Comparison of ENCODE assay signal across 20 cellular contexts in the genomic region with DNA sequence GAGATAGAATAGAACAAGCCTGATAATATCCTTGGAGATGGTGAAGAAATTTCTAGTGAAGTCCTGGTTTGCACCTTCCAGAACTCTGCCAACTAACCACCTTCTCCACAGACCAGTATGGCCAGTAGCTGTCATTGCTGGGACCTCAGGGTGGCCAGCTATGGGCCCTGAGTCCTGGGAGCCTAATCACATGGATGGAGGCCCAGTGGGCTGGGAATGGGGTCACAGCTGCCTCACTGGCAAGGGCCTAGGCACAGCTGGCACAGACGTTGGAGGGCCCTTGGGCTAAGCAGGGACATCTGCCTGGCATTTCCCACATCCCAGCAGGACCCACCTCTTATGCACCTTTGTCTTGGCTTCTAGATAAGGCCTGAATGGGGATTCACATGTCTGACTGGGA. TPM values are rescaled to one million over a fixed set of nuclear protein-coding genes. Genes with fewer than 3 reads are reported as not detected.
DNase-seq lines count a peak whose midpoint lies in the region; ATAC-seq and TF ChIP-seq lines count a peak whose summit lies in the region.
"Had no signal": no experiment of that assay in that cellular context is flagged by ENCODE, and none has a peak within 500 bp of the region (broad histone marks: within the 10 kb centered on the region; RNA-seq: fewer than 3 reads in every experiment).

No MANE protein-coding gene starts in this region.

- TF ChIP-seq CTCF in neural progenitor cell (IDR thresholded peaks at IDR 0.05) = no peak

- peaks cover 40% of the 10 kb centered on the region for H3K4me1 Mint-ChIP-seq in neural progenitor cell
- no peaks in the 10 kb centered on the region for H3K4me1 Mint-ChIP-seq in stimulated activated effector memory CD8-positive, alpha-beta T cell treated with anti-CD3 and anti-CD28 coated beads, Interleukin-12 subunit alpha, Interleukin-12 subunit beta, amount 100 ng/mL, for 72 hours
- peaks cover 0 to 7% (median 2%) of the 10 kb centered on the region in 7 donors for H3K4me1 Mint-ChIP-seq in naive thymus-derived CD4-positive, alpha-beta T cell

- H3K27ac ChIP-seq in neural progenitor cell = no peak overlapping the region
- no peak overlapping the region for H3K27ac ChIP-seq in naive thymus-derived CD4-positive, alpha-beta T cell (ENCODE audit: low read depth, low read length)
- H3K27ac ChIP-seq: A549; BLaER1 treated with 17β-estradiol and CSF1 and Interleukin-3, amounts not matched to agents 10 nM and 100 nM had no signal

- no peaks in the 10 kb centered on the region for H3K36me3 ChIP-seq in neural progenitor cell
- H3K36me3 ChIP-seq in naive thymus-derived CD4-positive, alpha-beta T cell (ENCODE audit: control insufficient read depth in 2 of 3, insufficient read depth in 3 of 3, low read length in 3 of 3) = no peaks in the 10 kb centered on the region
- H3K36me3 ChIP-seq: BE2C; BLaER1 treated with 17β-estradiol and CSF1 and Interleukin-3, amounts not matched to agents 10 nM and 100 nM; HAP-1 had no signal

- DNase-seq in NCI-H524 (lab: John Stamatoyannopoulos, UW) (peak; percentile 35 to 58), NCI-H524 treated with DMSO at 0.1 percent for 48 hours (lab: John Stamatoyannopoulos, UW) (no peak), neural progenitor cell (ENCODE audit: low spot score) (no peak)
- no peak for DNase-seq in stimulated activated effector memory CD8-positive, alpha-beta T cell treated with anti-CD3 and anti-CD28 coated beads, Interleukin-12 subunit alpha, Interleukin-12 subunit beta, amount 100 ng/mL, for 72 hours (ENCODE audit: low spot score in 2 of 2)
- DNase-seq in naive thymus-derived CD4-positive, alpha-beta T cell = no peak
- DNase-seq: 8988T; ACHN; AML-193; BE2C; CD4-positive, alpha-beta T cell; CD8-positive, alpha-beta memory T cell; DMS153; DND-41; GOT3 had no signal

- intact Hi-C loops in naive thymus-derived CD4-positive, alpha-beta T cell (cut with micrococcal nuclease) = no loop called here

- H3K9ac ChIP-seq in neural progenitor cell = no peak overlapping the region
- H3K9ac ChIP-seq: BLaER1 treated with 17β-estradiol and CSF1 and Interleukin-3, amounts not matched to agents 10 nM and 100 nM had no signal

- H3K79me2 ChIP-seq in neural progenitor cell (ENCODE audit: low read depth) = no peaks in the 10 kb centered on the region

- no peaks in the 10 kb centered on the region for H3K9me3 ChIP-seq in neural progenitor cell (ENCODE audit: low read depth)
- no peaks in the 10 kb centered on the region for H3K9me3 ChIP-seq in naive thymus-derived CD4-positive, alpha-beta T cell (ENCODE audit: control insufficient read depth in 2 of 3, low read length in 3 of 3)
- H3K9me3 ChIP-seq: A549, BE2C, HAP-1 had no signal

- peak overlapping the region; percentile 72 for H3K27ac Mint-ChIP-seq in neural progenitor cell
- H3K27ac Mint-ChIP-seq in stimulated activated effector memory CD8-positive, alpha-beta T cell treated with anti-CD3 and anti-CD28 coated beads, Interleukin-12 subunit alpha, Interleukin-12 subunit beta, amount 100 ng/mL, for 72 hours = no peak overlapping the region
- H3K27ac Mint-ChIP-seq in naive thymus-derived CD4-positive, alpha-beta T cell = no peak overlapping the region
- H3K27ac Mint-ChIP-seq: CD14-positive monocyte; CD4-positive, alpha-beta T cell; CD8-positive, alpha-beta memory T cell had no signal

- peaks cover 5% of the 10 kb centered on the region for H3F3A ChIP-seq in neural progenitor cell (ENCODE audit: low read depth)

- H3K27me3 Mint-ChIP-seq in neural progenitor cell (ENCODE audit: insufficient read depth, low read depth) = peaks cover 42% of the 10 kb centered on the region
- peaks cover 24 to 41% (median 27%) of the 10 kb centered on the region in 5 donors for H3K27me3 Mint-ChIP-seq in naive thymus-derived CD4-positive, alpha-beta T cell

- peaks cover 2% of the 10 kb centered on the region for H3K9me3 Mint-ChIP-seq in neural progenitor cell
- H3K9me3 Mint-ChIP-seq in stimulated activated effector memory CD8-positive, alpha-beta T cell treated with anti-CD3 and anti-CD28 coated beads, Interleukin-12 subunit alpha, Interleukin-12 subunit beta, amount 100 ng/mL, for 72 hours = no peaks in the 10 kb centered on the region
- no peaks in the 10 kb centered on the region for H3K9me3 Mint-ChIP-seq in naive thymus-derived CD4-positive, alpha-beta T cell
- H3K9me3 Mint-ChIP-seq: CD4-positive, alpha-beta T cell; CD8-positive, alpha-beta memory T cell had no signal

- H3K36me3 Mint-ChIP-seq in neural progenitor cell = peaks cover 12% of the 10 kb centered on the region
- H3K36me3 Mint-ChIP-seq in stimulated activated effector memory CD8-positive, alpha-beta T cell treated with anti-CD3 and anti-CD28 coated beads, Interleukin-12 subunit alpha, Interleukin-12 subunit beta, amount 100 ng/mL, for 72 hours = no peaks in the 10 kb centered on the region
- H3K36me3 Mint-ChIP-seq in naive thymus-derived CD4-positive, alpha-beta T cell = no peaks in the 10 kb centered on the region
- H3K36me3 Mint-ChIP-seq: CD14-positive monocyte; CD8-positive, alpha-beta memory T cell had no signal

- ATAC-seq in stimulated activated effector memory CD8-positive, alpha-beta T cell treated with anti-CD3 and anti-CD28 coated beads, Interleukin-12 subunit alpha, Interleukin-12 subunit beta, amount 100 ng/mL, for 72 hours = peak; percentile 11
- no peak for ATAC-seq in naive thymus-derived CD4-positive, alpha-beta T cell
- ATAC-seq in GM21717 (IDR thresholded peaks at IDR 0.05; ENCODE audit: unreplicated experiment) = no peak
- ATAC-seq: A549, GM12878 had no signal

- POLR2A ChIA-PET in naive thymus-derived CD4-positive, alpha-beta T cell (lab: Charles Lee) = no interaction called here

- no peak overlapping the region for H3K4me2 ChIP-seq in neural progenitor cell
- H3K4me2 ChIP-seq: A549; BLaER1 treated with 17β-estradiol and CSF1 and Interleukin-3, amounts not matched to agents 10 nM and 100 nM had no signal

- CTCF ChIA-PET in naive thymus-derived CD4-positive, alpha-beta T cell (lab: Charles Lee) = no interaction called here

- H3K4me3 Mint-ChIP-seq in neural progenitor cell = no peak overlapping the region
- H3K4me3 Mint-ChIP-seq in stimulated activated effector memory CD8-positive, alpha-beta T cell treated with anti-CD3 and anti-CD28 coated beads, Interleukin-12 subunit alpha, Interleukin-12 subunit beta, amount 100 ng/mL, for 72 hours = no peak overlapping the region
- no peak overlapping the region for H3K4me3 Mint-ChIP-seq in naive thymus-derived CD4-positive, alpha-beta T cell
- H3K4me3 Mint-ChIP-seq: CD14-positive monocyte; CD4-positive, alpha-beta T cell; CD8-positive, alpha-beta memory T cell had no signal

- no peak overlapping the region for H3K4me3 ChIP-seq in neural progenitor cell
- H3K4me3 ChIP-seq in naive thymus-derived CD4-positive, alpha-beta T cell (ENCODE audit: low read length) = no peak overlapping the region
- H3K4me3 ChIP-seq: A549; BLaER1 treated with 17β-estradiol and CSF1 and Interleukin-3, amounts not matched to agents 10 nM and 100 nM; GM12878; HAP-1 had no signal

- H3K4me1 ChIP-seq in neural progenitor cell = peaks cover 8% of the 10 kb centered on the region
- no peaks in the 10 kb centered on the region for H3K4me1 ChIP-seq in naive thymus-derived CD4-positive, alpha-beta T cell (ENCODE audit: control insufficient read depth in 2 of 2, insufficient read depth in 2 of 2, low read length in 2 of 2)
- H3K4me1 ChIP-seq: A549, BE2C, HAP-1 had no signal

- peaks cover 28% of the 10 kb centered on the region for H4K20me1 ChIP-seq in neural progenitor cell (ENCODE audit: low read depth)

- H3K27me3 ChIP-seq in neural progenitor cell = peaks cover 100% of the 10 kb centered on the region
- H3K27me3 ChIP-seq in naive thymus-derived CD4-positive, alpha-beta T cell (ENCODE audit: control insufficient read depth in 2 of 2, insufficient read depth in 2 of 2, low read length in 2 of 2) = no peaks in the 10 kb centered on the region
- H3K27me3 ChIP-seq: BE2C had no signal

- H2AFZ ChIP-seq in neural progenitor cell (replicated peaks) = no peak overlapping the region

RNA-seq across cellular contexts. Expression of gene WNT3, which starts 7.6 kb away (rescaled TPM):
- 1.1 and 1.7 TPM in 2 replicates for total RNA-seq in neural progenitor cell (ENCODE audit: low replicate concordance)
- under 1 TPM in 1 of 5 experiments, not detected in 4; 0.24 TPM for total RNA-seq in naive thymus-derived CD4-positive, alpha-beta T cell
- polyA plus RNA-seq in naive thymus-derived CD4-positive, alpha-beta T cell = under 1 TPM in 1 of 2 donors, not detected in 1; 0.07 TPM
- total RNA-seq: CD4-positive, alpha-beta T cell; CD8-positive, alpha-beta memory T cell; GM12878 had no signal
- polyA plus RNA-seq: CD14-positive monocyte; CD8-positive, alpha-beta memory T cell had no signal

RNA-seq across cellular contexts. Expression of gene WNT9B, which starts 25.3 kb away (rescaled TPM):
- total RNA-seq in neural progenitor cell (ENCODE audit: low replicate concordance) = 0.12 TPM in 1 of 2 replicates, not detected in the other
- not detected for total RNA-seq in naive thymus-derived CD4-positive, alpha-beta T cell
- not detected for polyA plus RNA-seq in naive thymus-derived CD4-positive, alpha-beta T cell
- total RNA-seq: CD4-positive, alpha-beta T cell; CD8-positive, alpha-beta memory T cell; GM12878 had no signal
- polyA plus RNA-seq: CD8-positive, alpha-beta memory T cell; GM12878 had no signal

Comparison
In these comparisons a context has a peak if more than half of its experiments do, and no peak if none do; other contexts are left out.
1. DNase-seq: peak in NCI-H524 (2 of 2); none in NCI-H524 treated with DMSO at 0.1 percent for 48 hours (single experiment), neural progenitor cell (single experiment), stimulated activated effector memory CD8-positive, alpha-beta T cell treated with anti-CD3 and anti-CD28 coated beads, Interleukin-12 subunit alpha, Interleukin-12 subunit beta, amount 100 ng/mL, for 72 hours (0 of 2) and naive thymus-derived CD4-positive, alpha-beta T cell (0 of 9).